In the genomic region with DNA sequence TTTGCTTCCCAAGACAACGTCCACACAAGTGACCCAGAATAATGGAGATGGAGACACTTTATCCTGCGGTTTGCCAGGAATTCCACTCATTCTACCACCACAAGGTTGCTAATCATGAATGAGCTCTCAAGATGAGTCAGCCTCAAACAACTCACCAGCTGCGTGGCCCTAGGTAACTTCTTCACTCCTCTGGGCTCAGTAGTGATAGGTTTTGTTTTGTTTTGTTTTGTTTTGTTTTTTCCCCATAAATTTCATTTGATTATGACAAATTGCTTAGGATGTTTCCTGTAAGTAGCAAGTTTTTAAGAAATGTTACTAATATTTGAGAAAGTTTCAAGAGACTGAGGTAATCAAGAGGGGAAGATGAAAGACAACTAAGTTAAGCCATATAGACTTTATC, we compare ENCODE assay signal across 9 cellular contexts.
A peak's percentile ranks its signal among the peaks of the same experiment; 100 is the strongest.
DNase-seq lines count a peak whose midpoint lies in the region; ATAC-seq and TF ChIP-seq lines count a peak whose summit lies in the region.
"Had no signal": no experiment of that assay in that cellular context is flagged by ENCODE, and none has a peak within 500 bp of the region (broad histone marks: within the 10 kb centered on the region; RNA-seq: fewer than 3 reads in every experiment).

No MANE protein-coding gene starts in this region.

- ATAC-seq in GM18861 (IDR thresholded peaks at IDR 0.05; ENCODE audit: unreplicated experiment), result no peak

- TF ChIP-seq CTCF in Caco-2 (IDR thresholded peaks at IDR 0.05; ENCODE audit: insufficient read depth in 1 of 2, low read depth in 1 of 2, low read length in 1 of 2, severe bottlenecking in 1 of 2, unreplicated experiment in 1 of 2) (no peak), HFFc6 (IDR thresholded peaks at IDR 0.05) (no peak), testis (IDR thresholded peaks at IDR 0.05) (no peak)

- DNase-seq in Caco-2 (peak in 1 of 2 experiments; percentile 28), HFFc6 (peak; percentile 86), RPMI7951 (ENCODE audit: low read depth) (peak; percentile 97), iPS DF 6.9 (ENCODE audit: low read depth, low spot score) (peak; percentile 55), testis (no peak), ureter (ENCODE audit: low spot score) (no peak)
- no peak for DNase-seq in activated effector memory CD4-positive, alpha-beta T cell treated with anti-CD3 and anti-CD28 coated beads, Interleukin-2, amount 50 U/mL, for 16 hours
- DNase-seq: activated B cell treated with CpG ODN at 0.5 μM for 24 hours had no signal

- no peaks in the 10 kb centered on the region for H3K27me3 ChIP-seq in Caco-2 (replicated peaks; ENCODE audit: control insufficient read depth, insufficient read depth, low read length)
- no peaks in the 10 kb centered on the region for H3K27me3 ChIP-seq in iPS DF 6.9 (ENCODE audit: control insufficient read depth, insufficient read depth, low read length)
- no peaks in the 10 kb centered on the region for H3K27me3 ChIP-seq in testis

- POLR2A ChIA-PET in Caco-2 (lab: Charles Lee), result no interaction called here

- H3K36me3 Mint-ChIP-seq in Caco-2 (ENCODE audit: insufficient read depth, unreplicated experiment), result peaks cover 6% of the 10 kb centered on the region
- H3K36me3 Mint-ChIP-seq in HFFc6 (ENCODE audit: low read depth), result peaks cover 27% of the 10 kb centered on the region

- CTCF ChIA-PET in Caco-2 (lab: Charles Lee), result no interaction called here

- no CpG with 5 or more reads among the region's 3 CpGs for WGBS in iPS DF 6.9 (ENCODE audit: insufficient coverage, insufficient read length)
- 63 to 64% methylated on average over 3 of the region's 3 CpGs for WGBS in testis, 2 donors

- H3K4me1 Mint-ChIP-seq in Caco-2 (ENCODE audit: low read depth, unreplicated experiment), result peaks cover 28% of the 10 kb centered on the region
- peaks cover 62% of the 10 kb centered on the region for H3K4me1 Mint-ChIP-seq in HFFc6 (ENCODE audit: low read depth)
- H3K4me1 Mint-ChIP-seq: activated B cell treated with CpG ODN at 0.5 μM for 24 hours had no signal

- H3K9me3 Mint-ChIP-seq in Caco-2 (ENCODE audit: unreplicated experiment) (peaks cover 15% of the 10 kb centered on the region), HFFc6 (peaks cover 10% of the 10 kb centered on the region; the same call in 1 of the 2 replicates)
- H3K9me3 Mint-ChIP-seq: activated B cell treated with CpG ODN at 0.5 μM for 24 hours had no signal

- H3K27ac ChIP-seq in iPS DF 6.9 (ENCODE audit: low read length) (no peak overlapping the region), testis (no peak overlapping the region)

- no peak overlapping the region for H3K4me3 Mint-ChIP-seq in Caco-2 (ENCODE audit: unreplicated experiment)
- H3K4me3 Mint-ChIP-seq in HFFc6, result peak overlapping the region; percentile 81
- H3K4me3 Mint-ChIP-seq: activated B cell treated with CpG ODN at 0.5 μM for 24 hours had no signal

- peak overlapping the region; percentile 6 for H3K27ac Mint-ChIP-seq in Caco-2 (ENCODE audit: unreplicated experiment)
- peak overlapping the region; percentile 97 for H3K27ac Mint-ChIP-seq in HFFc6
- H3K27ac Mint-ChIP-seq: activated B cell treated with CpG ODN at 0.5 μM for 24 hours had no signal

- H3K36me3 ChIP-seq in Caco-2 (ENCODE audit: control insufficient read depth, insufficient read depth, low read length), result no peaks in the 10 kb centered on the region
- no peaks in the 10 kb centered on the region for H3K36me3 ChIP-seq in iPS DF 6.9 (ENCODE audit: control insufficient read depth, insufficient read depth, low read length)
- H3K36me3 ChIP-seq in testis (ENCODE audit: low read depth, missing control alignments), result no peaks in the 10 kb centered on the region

- no peaks in the 10 kb centered on the region for H3K27me3 Mint-ChIP-seq in Caco-2 (ENCODE audit: insufficient read depth, unreplicated experiment)
- H3K27me3 Mint-ChIP-seq in HFFc6 (ENCODE audit: insufficient read depth), result 0 out of 2 replicates have a peak, but pooled peaks cover 2% of the 10 kb centered on the region
- H3K27me3 Mint-ChIP-seq: activated B cell treated with CpG ODN at 0.5 μM for 24 hours had no signal

- peaks cover 5% of the 10 kb centered on the region; the same call in 1 of the 2 replicates for H3K9me3 ChIP-seq in Caco-2
- no peaks in the 10 kb centered on the region for H3K9me3 ChIP-seq in iPS DF 6.9 (ENCODE audit: control insufficient read depth, insufficient read depth, low read length)
- H3K9me3 ChIP-seq in testis, result no peaks in the 10 kb centered on the region

- TF ChIP-seq POLR2A in testis (IDR thresholded peaks at IDR 0.05), result no peak

- H3K4me3 ChIP-seq in Caco-2 (ENCODE audit: low read depth, low read length) (no peak overlapping the region), iPS DF 6.9 (ENCODE audit: low read length) (no peak overlapping the region), testis (no peak overlapping the region)

- peaks cover 31% of the 10 kb centered on the region for H3K4me1 ChIP-seq in Caco-2
- peaks cover 6% of the 10 kb centered on the region; the same call in 1 of the 2 replicates for H3K4me1 ChIP-seq in iPS DF 6.9 (ENCODE audit: control insufficient read depth, insufficient read depth, low read length)
- H3K4me1 ChIP-seq in testis, result peaks cover 6% of the 10 kb centered on the region

- no TSS peak for BruUV-seq in Caco-2 (replicated peaks; lab: Mats Ljungman, UMichigan)

- intact Hi-C loops in Caco-2 (cut with micrococcal nuclease; ENCODE audit: unreplicated experiment), result no loop called here
- intact Hi-C loops in testis (cut with DNase I; ENCODE audit: low total_unique reads), result no loop called here

Comparison
In these comparisons a context has a peak if more than half of its experiments do, and no peak if none do; other contexts are left out.
1. DNase-seq: peak in HFFc6 (single experiment), RPMI7951 (single experiment) and iPS DF 6.9 (single experiment); none in testis (single experiment), ureter (single experiment) and activated effector memory CD4-positive, alpha-beta T cell treated with anti-CD3 and anti-CD28 coated beads, Interleukin-2, amount 50 U/mL, for 16 hours (single experiment).